In the genomic region with DNA sequence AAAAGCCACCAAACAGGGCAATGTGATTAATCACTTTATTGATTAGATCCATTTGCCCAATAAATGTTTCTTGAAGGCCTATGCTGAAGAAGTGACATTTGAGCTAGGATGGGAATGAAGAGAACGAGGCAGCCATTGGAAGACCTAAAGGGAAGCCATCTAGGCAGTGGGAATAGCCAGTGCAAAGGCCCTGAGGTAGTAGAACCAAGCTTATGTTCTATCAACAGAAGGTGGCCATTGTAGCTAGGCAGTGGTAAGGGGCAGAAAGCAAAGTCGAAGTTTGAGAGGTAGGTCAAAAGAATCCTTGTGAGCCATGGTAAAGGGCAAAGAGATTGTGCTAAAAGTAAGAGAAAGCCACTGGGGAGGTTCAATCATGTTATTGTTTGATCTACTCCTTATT, we compare ENCODE assay signal across 3 cellular contexts.
TF ChIP-seq lines count a peak whose summit lies in the region.

No MANE protein-coding gene starts in this region.

TF ChIP-seq in HEK293, 187 proteins besides CTCF, POLR2A, EP300 and RAD21:
- TF ChIP-seq ZNF112 (tag by site-specific recombination; IDR thresholded peaks at IDR 0.05), result no peak
- TF ChIP-seq ZNF202 (tag by site-specific recombination; IDR thresholded peaks at IDR 0.05; ENCODE audit: borderline replicate concordance), result no peak
- peak; percentile 85 for TF ChIP-seq ZNF623 (tag by site-specific recombination; IDR thresholded peaks at IDR 0.05)
TF ChIP-seq in HEK293: peak in this region for 1.

TF ChIP-seq in IMR-90, 13 proteins besides CTCF, POLR2A, EP300 and RAD21:
- TF ChIP-seq MAZ (IDR thresholded peaks at IDR 0.05; ENCODE audit: borderline replicate concordance, low read depth, low read length), result no peak
- TF ChIP-seq MAFK (IDR thresholded peaks at IDR 0.05; ENCODE audit: low read depth, low read length), result no peak
- no peak for TF ChIP-seq CHD1 (IDR thresholded peaks at IDR 0.05; ENCODE audit: low read depth, low read length)
- TF ChIP-seq RFX5 (IDR thresholded peaks at IDR 0.05; ENCODE audit: low read depth, low read length), result no peak
TF ChIP-seq in IMR-90: peak in this region for 0.

TF ChIP-seq in H1, 55 proteins besides CTCF, POLR2A, EP300 and RAD21:
- TF ChIP-seq BCL11A (IDR thresholded peaks at IDR 0.05; ENCODE audit: low read depth in 2 of 2, low read length in 2 of 2), result no peak
- TF ChIP-seq KDM1A (IDR thresholded peaks at IDR 0.05; ENCODE audit: borderline replicate concordance, low read length), result peak; percentile 56
- no peak for TF ChIP-seq CHD1 (IDR thresholded peaks at IDR 0.05; ENCODE audit: low read depth, low read length)
